19 cellular contexts compared by ENCODE assay signal in the genomic region with DNA sequence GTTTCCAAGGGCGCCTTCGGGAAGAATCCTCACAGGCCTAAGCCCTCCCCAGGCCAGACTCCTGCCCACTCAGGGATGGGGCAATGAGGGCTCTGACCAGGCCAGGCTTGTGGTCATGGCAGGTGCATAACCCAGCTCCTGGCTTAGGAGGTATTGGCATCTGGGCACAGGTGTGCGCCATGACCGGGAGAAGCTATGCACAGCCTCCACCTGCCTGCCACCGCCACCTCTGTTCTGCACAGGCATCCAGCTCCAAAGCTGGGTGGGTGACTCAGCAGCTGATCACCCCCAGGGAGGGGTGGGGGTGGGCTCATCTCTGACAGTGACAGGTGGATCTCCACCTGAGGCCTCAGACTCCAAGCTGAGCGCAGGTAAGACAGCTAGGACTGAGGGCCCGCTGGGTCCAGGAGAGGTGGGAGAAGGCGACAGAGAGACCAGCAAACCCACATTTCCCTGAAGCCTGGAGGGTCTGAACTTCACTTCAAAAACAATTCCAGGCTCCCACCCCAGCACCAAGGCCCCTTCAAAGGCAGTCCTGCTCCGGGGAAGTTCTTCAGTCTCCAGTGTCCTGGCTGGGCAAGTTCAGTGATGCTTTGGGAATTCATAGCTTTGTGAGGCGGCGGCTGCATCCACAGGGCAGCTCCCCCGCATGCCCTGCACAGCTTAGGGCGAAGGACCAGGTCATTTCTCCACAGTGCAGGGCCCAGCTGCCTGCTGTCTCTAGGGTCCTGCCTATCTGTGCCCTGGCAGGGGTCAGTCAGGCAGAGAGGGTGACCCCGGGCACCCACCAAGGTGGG.
DNase-seq lines count a peak whose midpoint lies in the region; ATAC-seq, FAIRE-seq and TF ChIP-seq lines count a peak whose summit lies in the region.
"Had no signal": no experiment of that assay in that cellular context is flagged by ENCODE, and none has a peak within 500 bp of the region (broad histone marks: within the 10 kb centered on the region; RNA-seq: fewer than 3 reads in every experiment).

No MANE protein-coding gene starts in this region.

- no peaks in the 10 kb centered on the region for H3K27me3 Mint-ChIP-seq in activated naive CD8-positive, alpha-beta T cell
- peaks cover 2% of the 10 kb centered on the region for H3K27me3 Mint-ChIP-seq in activated naive CD8-positive, alpha-beta T cell treated with anti-CD3 and anti-CD28 coated beads, Interleukin-2, amount 50 U/mL, for 24 hours
- H3K27me3 Mint-ChIP-seq in activated naive CD8-positive, alpha-beta T cell treated with anti-CD3 and anti-CD28 coated beads for 36 hours = peaks cover 8% of the 10 kb centered on the region
- H3K27me3 Mint-ChIP-seq: activated naive CD4-positive, alpha-beta T cell treated with anti-CD3 and anti-CD28 coated beads, Interleukin-2, amount 50 U/mL, for 24 hours; CD4-positive, CD25-positive, alpha-beta regulatory T cell had no signal

- H3K4me1 Mint-ChIP-seq in activated naive CD8-positive, alpha-beta T cell (ENCODE audit: low read depth) = peaks cover 14% of the 10 kb centered on the region
- peaks cover 23% of the 10 kb centered on the region for H3K4me1 Mint-ChIP-seq in activated naive CD8-positive, alpha-beta T cell treated with anti-CD3 and anti-CD28 coated beads, Interleukin-2, amount 50 U/mL, for 24 hours
- peaks cover 23% of the 10 kb centered on the region for H3K4me1 Mint-ChIP-seq in activated naive CD8-positive, alpha-beta T cell treated with anti-CD3 and anti-CD28 coated beads for 36 hours

- DNase-seq in activated naive CD8-positive, alpha-beta T cell treated with anti-CD3 and anti-CD28 coated beads, Interleukin-2, amount 50 U/mL, for 24 hours = no peak
- DNase-seq in activated naive CD8-positive, alpha-beta T cell treated with anti-CD3 and anti-CD28 coated beads for 36 hours = no peak
- DNase-seq in mucosa of descending colon = peak in 2 of 3 donors; percentile 33 to 48
- no peak for DNase-seq in urothelium cell line (ENCODE audit: low spot score)
- no peak for DNase-seq in SHP77 treated with DMSO at 0.1 percent for 48 hours (lab: John Stamatoyannopoulos, UW)
- DNase-seq: activated CD4-positive, alpha-beta T cell treated with anti-CD3 and anti-CD28 coated beads for 4 hours; CD4-positive, CD25-positive, alpha-beta regulatory T cell; DMS 273 treated with DMSO at 0.1 percent for 48 hours; IMR-90; mesenchymal stem cell; naive thymus-derived CD4-positive, alpha-beta T cell; NCI-H1105 treated with DMSO at 0.1 percent for 48 hours; NCI-H446 treated with DMSO at 0.1 percent for 48 hours had no signal

- H3K4me3 Mint-ChIP-seq in activated naive CD8-positive, alpha-beta T cell = no peak overlapping the region
- H3K4me3 Mint-ChIP-seq in activated naive CD8-positive, alpha-beta T cell treated with anti-CD3 and anti-CD28 coated beads, Interleukin-2, amount 50 U/mL, for 24 hours = no peak overlapping the region
- H3K4me3 Mint-ChIP-seq in activated naive CD8-positive, alpha-beta T cell treated with anti-CD3 and anti-CD28 coated beads for 36 hours = no peak overlapping the region
- H3K4me3 Mint-ChIP-seq: activated naive CD4-positive, alpha-beta T cell treated with anti-CD3 and anti-CD28 coated beads, Interleukin-2, amount 50 U/mL, for 24 hours; naive thymus-derived CD4-positive, alpha-beta T cell had no signal

- TF ChIP-seq CTCF in mucosa of descending colon (IDR thresholded peaks at IDR 0.05) = no peak

- no peaks in the 10 kb centered on the region for H3K36me3 Mint-ChIP-seq in activated naive CD8-positive, alpha-beta T cell
- H3K36me3 Mint-ChIP-seq in activated naive CD8-positive, alpha-beta T cell treated with anti-CD3 and anti-CD28 coated beads, Interleukin-2, amount 50 U/mL, for 24 hours (ENCODE audit: low read depth) = no peaks in the 10 kb centered on the region
- no peaks in the 10 kb centered on the region for H3K36me3 Mint-ChIP-seq in activated naive CD8-positive, alpha-beta T cell treated with anti-CD3 and anti-CD28 coated beads for 36 hours
- H3K36me3 Mint-ChIP-seq: activated naive CD4-positive, alpha-beta T cell treated with anti-CD3 and anti-CD28 coated beads, Interleukin-2, amount 50 U/mL, for 24 hours had no signal

- no peaks in the 10 kb centered on the region for H3K36me3 ChIP-seq in mucosa of descending colon (ENCODE audit: low read depth)

- intact Hi-C loops in mucosa of descending colon (cut with DNase I, micrococcal nuclease) = no loop called here

- no peak overlapping the region for H3K4me3 ChIP-seq in mucosa of descending colon
- H3K4me3 ChIP-seq: SJSA1 had no signal

- H3K9me3 Mint-ChIP-seq in activated naive CD8-positive, alpha-beta T cell (ENCODE audit: low read depth) = no peaks in the 10 kb centered on the region
- H3K9me3 Mint-ChIP-seq in activated naive CD8-positive, alpha-beta T cell treated with anti-CD3 and anti-CD28 coated beads, Interleukin-2, amount 50 U/mL, for 24 hours = no peaks in the 10 kb centered on the region
- no peaks in the 10 kb centered on the region for H3K9me3 Mint-ChIP-seq in activated naive CD8-positive, alpha-beta T cell treated with anti-CD3 and anti-CD28 coated beads for 36 hours
- H3K9me3 Mint-ChIP-seq: activated naive CD4-positive, alpha-beta T cell treated with anti-CD3 and anti-CD28 coated beads, Interleukin-2, amount 50 U/mL, for 24 hours; CD4-positive, CD25-positive, alpha-beta regulatory T cell; naive thymus-derived CD4-positive, alpha-beta T cell had no signal

- peak; percentile 50 for FAIRE-seq in urothelium cell line (lab: Jason Lieb, UNC)
- FAIRE-seq: GM18507 had no signal

- no peak for ATAC-seq in activated naive CD8-positive, alpha-beta T cell treated with anti-CD3 and anti-CD28 coated beads, Interleukin-2, amount 50 U/mL, for 24 hours
- ATAC-seq in mucosa of descending colon (no peak), HG03159 (IDR thresholded peaks at IDR 0.05; ENCODE audit: unreplicated experiment) (no peak), GM19035 (IDR thresholded peaks at IDR 0.05; ENCODE audit: unreplicated experiment) (no peak)
- ATAC-seq: naive thymus-derived CD4-positive, alpha-beta T cell had no signal

- peaks cover 42% of the 10 kb centered on the region for H3K4me1 ChIP-seq in mucosa of descending colon (ENCODE audit: low read depth)
- H3K4me1 ChIP-seq: SJSA1 had no signal

- H3K9me3 ChIP-seq in mucosa of descending colon = no peaks in the 10 kb centered on the region
- H3K9me3 ChIP-seq: SJSA1 had no signal

- peak overlapping the region; percentile 64 for H3K27ac Mint-ChIP-seq in activated naive CD8-positive, alpha-beta T cell
- H3K27ac Mint-ChIP-seq in activated naive CD8-positive, alpha-beta T cell treated with anti-CD3 and anti-CD28 coated beads, Interleukin-2, amount 50 U/mL, for 24 hours = no peak overlapping the region
- H3K27ac Mint-ChIP-seq in activated naive CD8-positive, alpha-beta T cell treated with anti-CD3 and anti-CD28 coated beads for 36 hours = peak overlapping the region; percentile 34
- H3K27ac Mint-ChIP-seq: CD4-positive, CD25-positive, alpha-beta regulatory T cell had no signal

Comparison
In these comparisons a context has a peak if more than half of its experiments do, and no peak if none do; other contexts are left out.
1. DNase-seq: peak in mucosa of descending colon (2 of 3); none in activated naive CD8-positive, alpha-beta T cell treated with anti-CD3 and anti-CD28 coated beads, Interleukin-2, amount 50 U/mL, for 24 hours (single experiment), activated naive CD8-positive, alpha-beta T cell treated with anti-CD3 and anti-CD28 coated beads for 36 hours (single experiment), urothelium cell line (single experiment) and SHP77 treated with DMSO at 0.1 percent for 48 hours (single experiment).